15 cellular contexts compared by ENCODE assay signal in genomic region chr3:30586091-30586805, GRCh38.
"Had no signal": no experiment of that assay in that cellular context is flagged by ENCODE, and none has a peak within 500 bp of the region (broad histone marks: within the 10 kb centered on the region; RNA-seq: fewer than 3 reads in every experiment).

No MANE protein-coding gene starts in this region.

- H3K27ac ChIP-seq: adrenal gland, coronary artery, epithelial cell of prostate, parathyroid adenoma, skin epidermis, tibial artery, vagina had no signal

- H3K9me3 ChIP-seq: adrenal gland, tibial artery, vagina had no signal

- H3K4me3 ChIP-seq: adrenal gland, coronary artery, skin epidermis, tibial artery, vagina had no signal

- H3K27me3 ChIP-seq: adrenal gland, tibial artery, vagina had no signal

- H3K4me3 Mint-ChIP-seq: mesothelial cell of epicardium had no signal

- H3K9ac ChIP-seq: parathyroid adenoma had no signal

- DNase-seq: activated CD4-positive, alpha-beta T cell treated with anti-CD3 and anti-CD28 coated beads, Interleukin-2, amount 50 U/mL, for 1 hour; activated naive CD4-positive, alpha-beta T cell treated with anti-CD3 and anti-CD28 coated beads, Interleukin-2, amount 50 U/mL, for 16 hours; activated T-cell treated with anti-CD3 and anti-CD28 coated beads, Interleukin-2, amount 50 U/mL, for 1 hour; adrenal gland; central memory CD4-positive, alpha-beta T cell; effector CD8-positive, alpha-beta T cell; kidney; retina; tibial artery had no signal

- H3K36me3 ChIP-seq: adrenal gland, tibial artery, vagina had no signal

- H3K27ac Mint-ChIP-seq: mesothelial cell of epicardium had no signal

- H3K79me2 ChIP-seq: parathyroid adenoma had no signal

- H3K4me1 ChIP-seq: parathyroid adenoma, tibial artery, vagina had no signal

- H2AFZ ChIP-seq: parathyroid adenoma had no signal
